ENCODE assay signal across 2 cellular contexts in genomic region chr11:64545605-64546004, GRCh38.
TF ChIP-seq lines count a peak whose summit lies in the region.

No MANE protein-coding gene starts in this region.

TF ChIP-seq in HCT116, 20 proteins besides CTCF, POLR2A, EP300 and RAD21 (continued from another document):
- TF ChIP-seq CBX3 (IDR thresholded peaks at IDR 0.05; ENCODE audit: low read depth) (peak; percentile 92; the same call in 1 of the 2 replicates), EZH2phosphoT487 (IDR thresholded peaks at IDR 0.05; ENCODE audit: borderline replicate concordance) (no peak), EGR1 (IDR thresholded peaks at IDR 0.05; ENCODE audit: low read depth) (no peak), POLR2AphosphoS5 (IDR thresholded peaks at IDR 0.05; ENCODE audit: low read depth, low read length) (peak; percentile 58)
- TF ChIP-seq, protein P1, sequence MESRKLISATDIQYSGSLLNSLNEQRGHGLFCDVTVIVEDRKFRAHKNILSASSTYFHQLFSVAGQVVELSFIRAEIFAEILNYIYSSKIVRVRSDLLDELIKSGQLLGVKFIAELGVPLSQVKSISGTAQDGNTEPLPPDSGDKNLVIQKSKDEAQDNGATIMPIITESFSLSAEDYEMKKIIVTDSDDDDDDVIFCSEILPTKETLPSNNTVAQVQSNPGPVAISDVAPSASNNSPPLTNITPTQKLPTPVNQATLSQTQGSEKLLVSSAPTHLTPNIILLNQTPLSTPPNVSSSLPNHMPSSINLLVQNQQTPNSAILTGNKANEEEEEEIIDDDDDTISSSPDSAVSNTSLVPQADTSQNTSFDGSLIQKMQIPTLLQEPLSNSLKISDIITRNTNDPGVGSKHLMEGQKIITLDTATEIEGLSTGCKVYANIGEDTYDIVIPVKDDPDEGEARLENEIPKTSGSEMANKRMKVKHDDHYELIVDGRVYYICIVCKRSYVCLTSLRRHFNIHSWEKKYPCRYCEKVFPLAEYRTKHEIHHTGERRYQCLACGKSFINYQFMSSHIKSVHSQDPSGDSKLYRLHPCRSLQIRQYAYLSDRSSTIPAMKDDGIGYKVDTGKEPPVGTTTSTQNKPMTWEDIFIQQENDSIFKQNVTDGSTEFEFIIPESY (IDR thresholded peaks at IDR 0.05; ENCODE audit: extremely low read depth, insufficient replicate concordance, low read length), result no peak
- TF ChIP-seq, protein P2, sequence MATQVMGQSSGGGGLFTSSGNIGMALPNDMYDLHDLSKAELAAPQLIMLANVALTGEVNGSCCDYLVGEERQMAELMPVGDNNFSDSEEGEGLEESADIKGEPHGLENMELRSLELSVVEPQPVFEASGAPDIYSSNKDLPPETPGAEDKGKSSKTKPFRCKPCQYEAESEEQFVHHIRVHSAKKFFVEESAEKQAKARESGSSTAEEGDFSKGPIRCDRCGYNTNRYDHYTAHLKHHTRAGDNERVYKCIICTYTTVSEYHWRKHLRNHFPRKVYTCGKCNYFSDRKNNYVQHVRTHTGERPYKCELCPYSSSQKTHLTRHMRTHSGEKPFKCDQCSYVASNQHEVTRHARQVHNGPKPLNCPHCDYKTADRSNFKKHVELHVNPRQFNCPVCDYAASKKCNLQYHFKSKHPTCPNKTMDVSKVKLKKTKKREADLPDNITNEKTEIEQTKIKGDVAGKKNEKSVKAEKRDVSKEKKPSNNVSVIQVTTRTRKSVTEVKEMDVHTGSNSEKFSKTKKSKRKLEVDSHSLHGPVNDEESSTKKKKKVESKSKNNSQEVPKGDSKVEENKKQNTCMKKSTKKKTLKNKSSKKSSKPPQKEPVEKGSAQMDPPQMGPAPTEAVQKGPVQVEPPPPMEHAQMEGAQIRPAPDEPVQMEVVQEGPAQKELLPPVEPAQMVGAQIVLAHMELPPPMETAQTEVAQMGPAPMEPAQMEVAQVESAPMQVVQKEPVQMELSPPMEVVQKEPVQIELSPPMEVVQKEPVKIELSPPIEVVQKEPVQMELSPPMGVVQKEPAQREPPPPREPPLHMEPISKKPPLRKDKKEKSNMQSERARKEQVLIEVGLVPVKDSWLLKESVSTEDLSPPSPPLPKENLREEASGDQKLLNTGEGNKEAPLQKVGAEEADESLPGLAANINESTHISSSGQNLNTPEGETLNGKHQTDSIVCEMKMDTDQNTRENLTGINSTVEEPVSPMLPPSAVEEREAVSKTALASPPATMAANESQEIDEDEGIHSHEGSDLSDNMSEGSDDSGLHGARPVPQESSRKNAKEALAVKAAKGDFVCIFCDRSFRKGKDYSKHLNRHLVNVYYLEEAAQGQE (IDR thresholded peaks at IDR 0.05; ENCODE audit: low read depth), result no peak

TF ChIP-seq in SK-N-SH, 30 proteins besides CTCF, POLR2A, EP300 and RAD21 (continued from another document):
- TF ChIP-seq, protein P2 (IDR thresholded peaks at IDR 0.05; ENCODE audit: low read depth, low read length), result no peak
